9 cellular contexts compared by ENCODE assay signal in genomic region chr2:10720983-10721343, GRCh38. TPM values are rescaled to one million over a fixed set of nuclear protein-coding genes. Genes with fewer than 3 reads are reported as not detected.
DNase-seq lines count a peak whose midpoint lies in the region; ATAC-seq, FAIRE-seq and TF ChIP-seq lines count a peak whose summit lies in the region.
"Had no signal": no experiment of that assay in that cellular context is flagged by ENCODE, and none has a peak within 500 bp of the region (broad histone marks: within the 10 kb centered on the region; RNA-seq: fewer than 3 reads in every experiment).

No MANE protein-coding gene starts in this region.

- peak overlapping the region; percentile 95 for H3K4me2 ChIP-seq in hepatocyte

- no peaks in the 10 kb centered on the region for H3K79me2 ChIP-seq in hepatocyte

- H3K27me3 Mint-ChIP-seq in activated CD4-positive, alpha-beta T cell treated with anti-CD3 and anti-CD28 coated beads for 36 hours = peaks cover 36% of the 10 kb centered on the region

- no peaks in the 10 kb centered on the region for H3K36me3 Mint-ChIP-seq in activated CD4-positive, alpha-beta T cell treated with anti-CD3 and anti-CD28 coated beads for 36 hours (ENCODE audit: low read depth)

- H3K4me1 ChIP-seq in hepatocyte (ENCODE audit: insufficient read depth) (peaks cover 9% of the 10 kb centered on the region), testis (peaks cover 6% of the 10 kb centered on the region), kidney (ENCODE audit: control insufficient read depth in 1 of 2, insufficient read depth in 1 of 2, low read depth in 1 of 2, low read length in 2 of 2) (peaks cover 0 to 9% of the 10 kb centered on the region in 2 donors)

- no peak for TF ChIP-seq POLR2A in testis (IDR thresholded peaks at IDR 0.05)

- TF ChIP-seq CTCF in hepatocyte (IDR thresholded peaks at IDR 0.05; ENCODE audit: poor library complexity) (no peak), testis (IDR thresholded peaks at IDR 0.05) (no peak), kidney (IDR thresholded peaks at IDR 0.05; ENCODE audit: borderline replicate concordance, extremely low read depth, insufficient read depth) (no peak)

- H3K4me3 ChIP-seq in hepatocyte (no peak overlapping the region), testis (peak overlapping the region; percentile 37 to 45), kidney (ENCODE audit: low read length in 2 of 2) (peak overlapping the region in 1 of 2 donors; percentile 37)
- H3K4me3 ChIP-seq: K562 had no signal

- H3K9ac ChIP-seq in kidney (ENCODE audit: low read length in 2 of 2) = no peak overlapping the region

- intact Hi-C loops in activated CD4-positive, alpha-beta T cell treated with anti-CD3 and anti-CD28 coated beads for 36 hours (cut with DNase I, micrococcal nuclease) = no loop called here
- intact Hi-C loops in testis (cut with DNase I; ENCODE audit: low total_unique reads) (no loop called here), kidney (cut with DNase I) (no loop called here)

- H2AFZ ChIP-seq in hepatocyte = no peak overlapping the region

- H3K27me3 ChIP-seq in hepatocyte = peaks cover 79% of the 10 kb centered on the region
- no peaks in the 10 kb centered on the region for H3K27me3 ChIP-seq in testis

- H3K27ac Mint-ChIP-seq in activated CD4-positive, alpha-beta T cell treated with anti-CD3 and anti-CD28 coated beads for 36 hours = no peak overlapping the region

- no peaks in the 10 kb centered on the region for H3K9me2 ChIP-seq in hepatocyte (replicated peaks; ENCODE audit: insufficient read depth)

- no peaks in the 10 kb centered on the region for H4K20me1 ChIP-seq in hepatocyte (ENCODE audit: insufficient read depth, poor library complexity, severe bottlenecking)

- H3K9me3 Mint-ChIP-seq in activated CD4-positive, alpha-beta T cell treated with anti-CD3 and anti-CD28 coated beads for 36 hours (ENCODE audit: low read depth) = no peaks in the 10 kb centered on the region

- H3K4me1 Mint-ChIP-seq in activated CD4-positive, alpha-beta T cell treated with anti-CD3 and anti-CD28 coated beads for 36 hours = peaks cover 3% of the 10 kb centered on the region

- DNase-seq in activated CD4-positive, alpha-beta T cell treated with anti-CD3 and anti-CD28 coated beads for 36 hours = no peak
- DNase-seq in activated CD4-positive, alpha-beta T cell treated with anti-CD3 and anti-CD28 coated beads for 48 hours = no peak
- DNase-seq in NCI-H526 treated with DMSO at 0.1 percent for 48 hours (lab: John Stamatoyannopoulos, UW) (peak; percentile 22), hepatocyte (ENCODE audit: low spot score) (no peak), testis (no peak), kidney (no peak)
- no peak for DNase-seq in stimulated activated naive CD4-positive, alpha-beta T cell (lab: John Stamatoyannopoulos, UW)

- WGBS in hepatocyte (ENCODE audit: low lambda C conversion rate, missing lambda C conversion rate) = 19% methylated on average over 25 of the region's 28 CpGs
- WGBS in testis, 2 donors = 3 to 5% methylated on average over 16 to 23 of the region's 28 CpGs

- ATAC-seq in activated CD4-positive, alpha-beta T cell treated with anti-CD3 and anti-CD28 coated beads for 36 hours = peak; percentile 23
- ATAC-seq in HG03108 (IDR thresholded peaks at IDR 0.05; ENCODE audit: unreplicated experiment) = no peak

- no peak for FAIRE-seq in kidney (lab: Jason Lieb, UNC)
- FAIRE-seq: K562 had no signal

- peak overlapping the region; percentile 34 for H3K4me3 Mint-ChIP-seq in activated CD4-positive, alpha-beta T cell treated with anti-CD3 and anti-CD28 coated beads for 36 hours

- H3K9me3 ChIP-seq in hepatocyte (ENCODE audit: low read depth) = no peaks in the 10 kb centered on the region
- H3K9me3 ChIP-seq in testis = no peaks in the 10 kb centered on the region
- no peaks in the 10 kb centered on the region for H3K9me3 ChIP-seq in kidney (ENCODE audit: control insufficient read depth in 1 of 2, low read length in 2 of 2)

- no peaks in the 10 kb centered on the region for H3K36me3 ChIP-seq in hepatocyte (replicated peaks; ENCODE audit: insufficient read depth, low read depth)
- H3K36me3 ChIP-seq in testis (ENCODE audit: low read depth, missing control alignments) = no peaks in the 10 kb centered on the region
- H3K36me3 ChIP-seq in kidney (ENCODE audit: control insufficient read depth in 1 of 2, insufficient read depth in 2 of 2, low read length in 2 of 2) = no peaks in the 10 kb centered on the region

- H3K27ac ChIP-seq in hepatocyte (no peak overlapping the region), testis (no peak overlapping the region), kidney (ENCODE audit: low read depth in 2 of 2, low read length in 2 of 2) (no peak overlapping the region)

- POLR2A ChIA-PET in activated CD4-positive, alpha-beta T cell treated with anti-CD3 and anti-CD28 coated beads for 36 hours (lab: Charles Lee) = no interaction called here

- CTCF ChIA-PET in activated CD4-positive, alpha-beta T cell treated with anti-CD3 and anti-CD28 coated beads for 36 hours (lab: Charles Lee) = no interaction called here

RNA-seq across cellular contexts. Expression of gene ATP6V1C2, which starts 0.5 kb away (rescaled TPM):
- total RNA-seq in activated CD4-positive, alpha-beta T cell treated with anti-CD3 and anti-CD28 coated beads for 36 hours = not detected
- total RNA-seq in hepatocyte (0.32 and 0.57 TPM in 2 replicates), testis (1 to 10 TPM; 5.9 to 6.2 TPM), kidney (4.2 TPM)
- polyA plus RNA-seq in hepatocyte (1.3 and 2.0 TPM in 2 replicates), testis (ENCODE audit: insufficient read depth, low read depth, low replicate concordance) (3.6 TPM), kidney (ENCODE audit: insufficient read depth, low read depth, low replicate concordance) (38.0 TPM)

RNA-seq across cellular contexts. Expression of gene NOL10, which starts 31.2 kb away (rescaled TPM):
- 10 to 100 TPM; 39.7 to 41.0 TPM for total RNA-seq in activated CD4-positive, alpha-beta T cell treated with anti-CD3 and anti-CD28 coated beads for 36 hours
- total RNA-seq in hepatocyte (25.2 and 28.4 TPM in 2 replicates), testis (10 to 100 TPM; 31.3 to 35.6 TPM), kidney (24.6 TPM)
- polyA plus RNA-seq in hepatocyte (15.7 and 20.3 TPM in 2 replicates), testis (ENCODE audit: insufficient read depth, low read depth, low replicate concordance) (20.4 TPM), kidney (ENCODE audit: insufficient read depth, low read depth, low replicate concordance) (16.8 TPM)
